31 cellular contexts compared by ENCODE assay signal in genomic region chr13:102504002-102504401, GRCh38.
"Had no signal": no experiment of that assay in that cellular context is flagged by ENCODE, and none has a peak within 500 bp of the region (broad histone marks: within the 10 kb centered on the region; RNA-seq: fewer than 3 reads in every experiment).

No MANE protein-coding gene starts in this region.

- H3K4me3 Mint-ChIP-seq: activated CD4-positive, alpha-beta memory T cell treated with anti-CD3 and anti-CD28 coated beads, Interleukin-2, amount 10 ng/mL, durations not matched to agents 7 days and 5 days; activated CD8-positive, alpha-beta memory T cell treated with anti-CD3 and anti-CD28 coated beads, Interleukin-2, amount 10 ng/mL, durations not matched to agents 7 days and 5 days; activated naive CD8-positive, alpha-beta T cell treated with anti-CD3 and anti-CD28 coated beads for 36 hours; IgD-negative memory B cell had no signal

- H3K4me1 Mint-ChIP-seq: activated CD4-positive, alpha-beta memory T cell treated with anti-CD3 and anti-CD28 coated beads, Interleukin-2, amount 10 ng/mL, durations not matched to agents 7 days and 5 days; activated CD8-positive, alpha-beta memory T cell treated with anti-CD3 and anti-CD28 coated beads, Interleukin-2, amount 10 ng/mL, durations not matched to agents 7 days and 5 days; activated naive CD8-positive, alpha-beta T cell treated with anti-CD3 and anti-CD28 coated beads for 36 hours had no signal

- H3K9me3 ChIP-seq: MG63, SJCRH30 had no signal

- H3K27me3 Mint-ChIP-seq: IgD-negative memory B cell had no signal

- H3K36me3 Mint-ChIP-seq: activated CD8-positive, alpha-beta memory T cell treated with anti-CD3 and anti-CD28 coated beads, Interleukin-2, amount 10 ng/mL, durations not matched to agents 7 days and 5 days; activated naive CD8-positive, alpha-beta T cell treated with anti-CD3 and anti-CD28 coated beads for 36 hours had no signal

- H3K27me3 ChIP-seq: brain microvascular endothelial cell, MG63, SJCRH30 had no signal

- H3K27ac ChIP-seq: brain microvascular endothelial cell, SJCRH30, WERI-Rb-1 had no signal

- H3K9me3 Mint-ChIP-seq: activated CD4-positive, alpha-beta memory T cell treated with anti-CD3 and anti-CD28 coated beads, Interleukin-2, amount 10 ng/mL, durations not matched to agents 7 days and 5 days had no signal

- H3K4me3 ChIP-seq: MG63, SJCRH30 had no signal

- ATAC-seq: activated CD8-positive, alpha-beta memory T cell treated with anti-CD3 and anti-CD28 coated beads, Interleukin-2, amount 10 ng/mL, durations not matched to agents 7 days and 5 days; Panc1 had no signal

- H3K27ac Mint-ChIP-seq: activated CD4-positive, alpha-beta memory T cell treated with anti-CD3 and anti-CD28 coated beads, Interleukin-2, amount 10 ng/mL, durations not matched to agents 7 days and 5 days; activated CD8-positive, alpha-beta memory T cell treated with anti-CD3 and anti-CD28 coated beads, Interleukin-2, amount 10 ng/mL, durations not matched to agents 7 days and 5 days; activated naive CD8-positive, alpha-beta T cell treated with anti-CD3 and anti-CD28 coated beads for 36 hours; IgD-negative memory B cell had no signal

- H3K4me1 ChIP-seq: SJCRH30 had no signal

- H3K36me3 ChIP-seq: brain microvascular endothelial cell, MG63, SJCRH30, WERI-Rb-1 had no signal

- DNase-seq: activated CD4-positive, alpha-beta memory T cell treated with anti-CD3 and anti-CD28 coated beads, Interleukin-2, amount 10 ng/mL, durations not matched to agents 7 days and 5 days; activated CD4-positive, alpha-beta T cell treated with anti-CD3 and anti-CD28 coated beads for 1 hour; activated CD4-positive, alpha-beta T cell treated with anti-CD3 and anti-CD28 coated beads for 48 hours; activated CD4-positive, CD25-positive, alpha-beta regulatory T cell; activated CD8-positive, alpha-beta memory T cell treated with anti-CD3 and anti-CD28 coated beads for 24 hours; activated CD8-positive, alpha-beta memory T cell treated with anti-CD3 and anti-CD28 coated beads, Interleukin-2, amount 10 ng/mL, durations not matched to agents 7 days and 5 days; activated CD8-positive, alpha-beta memory T cell treated with anti-CD3 and anti-CD28 coated beads, Interleukin-2, amount 50 U/mL, for 48 hours; activated effector memory CD4-positive, alpha-beta T cell treated with Interleukin-2 at 50 U/mL for 16 hours; activated naive CD4-positive, alpha-beta T cell treated with anti-CD3 and anti-CD28 coated beads, Interleukin-2, amount 50 U/mL, for 16 hours; activated naive CD8-positive, alpha-beta T cell treated with anti-CD3 and anti-CD28 coated beads for 36 hours; activated T-cell treated with anti-CD3 and anti-CD28 coated beads, Interleukin-2, amount 50 U/mL, for 48 hours; amniotic stem cell; aorta; brain microvascular endothelial cell; central memory CD4-positive, alpha-beta T cell; Kasumi-1; KBM-7; MG63; NCI-H1048; NCI-H1417 treated with DMSO at 0.1 percent for 48 hours; NCI-H2171; NCI-H446 treated with DMSO at 0.1 percent for 48 hours; NCI-H774; SJCRH30; SW 1271; T-helper 1 cell; T-helper 2 cell; T-helper 9 cell; WERI-Rb-1 had no signal
